Comparison of ENCODE assay signal across 12 cellular contexts in the genomic region with DNA sequence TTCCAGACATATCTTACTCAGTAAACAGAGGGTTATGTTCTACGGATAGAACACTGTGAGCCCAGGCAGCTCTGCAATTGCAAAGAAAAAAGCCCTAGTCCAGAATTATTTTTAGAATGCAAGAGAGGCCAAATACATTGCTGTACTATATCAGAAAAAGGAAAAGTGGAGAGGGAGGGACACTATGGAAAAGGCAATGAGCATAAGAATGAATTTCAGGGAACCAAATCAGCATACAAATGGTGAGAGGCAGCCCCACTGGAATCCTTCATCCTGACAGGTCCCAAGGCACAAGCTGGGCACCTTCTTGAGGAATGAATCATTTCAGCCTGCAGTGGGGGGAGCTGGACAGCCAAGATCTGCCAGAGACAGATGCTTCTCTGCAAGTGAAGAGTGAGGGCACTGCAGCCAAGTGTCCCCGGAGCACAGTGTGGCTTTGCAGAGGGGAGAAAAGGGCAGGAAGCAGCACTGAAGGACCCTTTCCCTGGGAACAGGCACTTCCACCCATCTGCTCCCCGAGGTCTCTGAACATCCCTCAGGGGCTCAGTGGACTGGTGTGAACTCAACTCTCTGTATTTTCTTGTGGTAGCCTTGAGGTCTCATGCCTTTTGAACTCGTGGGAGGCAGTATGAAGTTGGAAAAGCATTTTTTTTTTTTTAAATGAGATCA.
DNase-seq lines count a peak whose midpoint lies in the region; ATAC-seq and TF ChIP-seq lines count a peak whose summit lies in the region.
"Had no signal": no experiment of that assay in that cellular context is flagged by ENCODE, and none has a peak within 500 bp of the region (broad histone marks: within the 10 kb centered on the region; RNA-seq: fewer than 3 reads in every experiment).

No MANE protein-coding gene starts in this region.

- H3K27ac ChIP-seq in upper lobe of right lung, result no peak overlapping the region

- peak; percentile 20 for DNase-seq in MG63
- DNase-seq in fibroblast of peridontal ligament (ENCODE audit: extremely low read depth), result peak; percentile 28
- peak; percentile 28 for DNase-seq in middle frontal gyrus (ENCODE audit: extremely low spot score, low spot score)
- DNase-seq in upper lobe of right lung, result no peak
- DNase-seq in glomerular visceral epithelial cell (ENCODE audit: extremely low spot score), result no peak
- DNase-seq in activated CD4-positive, CD25-positive, alpha-beta regulatory T cell treated with anti-CD3 and anti-CD28 coated beads, Interleukin-2, amount 50 U/mL, for 72 hours, result no peak
- no peak for DNase-seq in NCI-H2107 (lab: John Stamatoyannopoulos, UW)
- DNase-seq: activated CD4-positive, alpha-beta T cell treated with anti-CD3 and anti-CD28 coated beads, Interleukin-2, amount 10 ng/mL, durations not matched to agents 7 days and 5 days; activated naive CD4-positive, alpha-beta T cell; DMS153; effector memory CD4-positive, alpha-beta T cell; SIG-M5 had no signal

- H3K9me3 ChIP-seq in MG63, result no peaks in the 10 kb centered on the region
- no peaks in the 10 kb centered on the region for H3K9me3 ChIP-seq in upper lobe of right lung

- TF ChIP-seq CTCF in upper lobe of right lung (IDR thresholded peaks at IDR 0.05), result no peak

- H3K36me3 ChIP-seq in MG63 (no peaks in the 10 kb centered on the region), upper lobe of right lung (no peaks in the 10 kb centered on the region)

- H3K27me3 ChIP-seq in MG63 (no peaks in the 10 kb centered on the region), upper lobe of right lung (no peaks in the 10 kb centered on the region)

- intact Hi-C loops in upper lobe of right lung (cut with DNase I), result no loop called here

- peaks cover 8% of the 10 kb centered on the region for H3K4me1 ChIP-seq in upper lobe of right lung

- H3K4me3 ChIP-seq in MG63 (no peak overlapping the region), upper lobe of right lung (no peak overlapping the region)

- peak; percentile 33 for ATAC-seq in upper lobe of right lung

Comparison
In these comparisons a context has a peak if more than half of its experiments do, and no peak if none do; other contexts are left out.
1. DNase-seq: peak in MG63 (single experiment), fibroblast of peridontal ligament (single experiment) and middle frontal gyrus (single experiment); none in upper lobe of right lung (single experiment), glomerular visceral epithelial cell (single experiment), activated CD4-positive, CD25-positive, alpha-beta regulatory T cell treated with anti-CD3 and anti-CD28 coated beads, Interleukin-2, amount 50 U/mL, for 72 hours (single experiment) and NCI-H2107 (single experiment).